Comparison of ENCODE assay signal across 17 cellular contexts in genomic region chr20:16541226-16541625, GRCh38. TPM values are rescaled to one million over a fixed set of nuclear protein-coding genes. Genes with fewer than 3 reads are reported as not detected.
DNase-seq lines count a peak whose midpoint lies in the region; ATAC-seq and TF ChIP-seq lines count a peak whose summit lies in the region.
"Had no signal": no experiment of that assay in that cellular context is flagged by ENCODE, and none has a peak within 500 bp of the region (broad histone marks: within the 10 kb centered on the region; RNA-seq: fewer than 3 reads in every experiment).

No MANE protein-coding gene starts in this region.

- peaks cover 8% of the 10 kb centered on the region for H3K4me1 Mint-ChIP-seq in progenitor cell of endocrine pancreas (ENCODE audit: low read depth)

- peaks cover 0 to 8% of the 10 kb centered on the region in 2 donors for H3K4me1 ChIP-seq in ascending aorta
- H3K4me1 ChIP-seq: HAP-1 had no signal

- no peaks in the 10 kb centered on the region for H3K27me3 Mint-ChIP-seq in progenitor cell of endocrine pancreas

- DNase-seq in Right ventricle myocardium inferior (ENCODE audit: missing footprints), result peak; percentile 75
- DNase-seq in cardiac septum (ENCODE audit: low spot score), result no peak
- peak; percentile 56 for DNase-seq in left cardiac atrium
- no peak for DNase-seq in progenitor cell of endocrine pancreas (ENCODE audit: low spot score, unreplicated experiment)
- DNase-seq in medulla oblongata (ENCODE audit: extremely low spot score), result no peak
- DNase-seq in ascending aorta (ENCODE audit: low spot score in 2 of 2), result no peak
- no peak for DNase-seq in NCI-H510A (lab: John Stamatoyannopoulos, UW)
- DNase-seq in stimulated activated CD4-positive, alpha-beta T cell treated with anti-CD3 and anti-CD28 coated beads, Interleukin-15, amount 100 ng/mL, for 24 hours, result no peak
- DNase-seq: 8988T; CD8-positive, alpha-beta T cell; DMS79; NCI-H1417 treated with DMSO at 0.1 percent for 48 hours; NCI-H1930; NCI-H69; SHP77 treated with DMSO at 0.1 percent for 48 hours had no signal

- no peaks in the 10 kb centered on the region for H3K9me3 Mint-ChIP-seq in progenitor cell of endocrine pancreas (ENCODE audit: low read depth)
- H3K9me3 Mint-ChIP-seq: CD8-positive, alpha-beta T cell had no signal

- intact Hi-C loops in Right ventricle myocardium inferior (cut with DNase I) (no loop called here), cardiac septum (cut with DNase I) (no loop called here), left cardiac atrium (cut with DNase I) (no loop called here), ascending aorta (cut with DNase I) (no loop called here)

- no peaks in the 10 kb centered on the region for H3K9me3 ChIP-seq in ascending aorta
- H3K9me3 ChIP-seq: HAP-1 had no signal

- no peak overlapping the region for H3K4me3 ChIP-seq in ascending aorta
- H3K4me3 ChIP-seq: HAP-1, K562 had no signal

- H3K36me3 ChIP-seq in ascending aorta, result no peaks in the 10 kb centered on the region
- H3K36me3 ChIP-seq: HAP-1 had no signal

- H3K27ac Mint-ChIP-seq in progenitor cell of endocrine pancreas, result peak overlapping the region; percentile 71
- H3K27ac Mint-ChIP-seq: CD8-positive, alpha-beta T cell had no signal

- H3K27me3 ChIP-seq in ascending aorta, result no peaks in the 10 kb centered on the region

- no peak overlapping the region for H3K4me3 Mint-ChIP-seq in progenitor cell of endocrine pancreas (ENCODE audit: low read depth)
- H3K4me3 Mint-ChIP-seq: CD8-positive, alpha-beta T cell had no signal

- no peak overlapping the region for H3K27ac ChIP-seq in ascending aorta

- ATAC-seq in Right ventricle myocardium inferior (peak; percentile 96), left cardiac atrium (peak; percentile 91 to 95)
- ATAC-seq: CD8-positive, alpha-beta T cell; K562 had no signal

- TF ChIP-seq CTCF in progenitor cell of endocrine pancreas (IDR thresholded peaks at IDR 0.05; ENCODE audit: unreplicated experiment), result no peak
- no peak for TF ChIP-seq CTCF in ascending aorta (IDR thresholded peaks at IDR 0.05)

- no peaks in the 10 kb centered on the region for H3K36me3 Mint-ChIP-seq in progenitor cell of endocrine pancreas (ENCODE audit: insufficient read depth)
- H3K36me3 Mint-ChIP-seq: CD8-positive, alpha-beta T cell had no signal

RNA-seq across cellular contexts. Expression of gene KIF16B, which starts 32.0 kb away (rescaled TPM):
- total RNA-seq in Right ventricle myocardium inferior (18.4 TPM), cardiac septum (19.7 TPM), left cardiac atrium (10 to 100 TPM; 17.0 to 17.7 TPM), progenitor cell of endocrine pancreas (10.8 and 13.0 TPM in 2 replicates), ascending aorta (6.3 TPM)

Comparison
In these comparisons a context has a peak if more than half of its experiments do, and no peak if none do; other contexts are left out.
1. DNase-seq: peak in Right ventricle myocardium inferior (single experiment) and left cardiac atrium (single experiment); none in cardiac septum (single experiment), progenitor cell of endocrine pancreas (single experiment), medulla oblongata (single experiment), ascending aorta (0 of 2), NCI-H510A (single experiment) and stimulated activated CD4-positive, alpha-beta T cell treated with anti-CD3 and anti-CD28 coated beads, Interleukin-15, amount 100 ng/mL, for 24 hours (single experiment).